ENCODE assay signal across 1 cellular context in the genomic region with DNA sequence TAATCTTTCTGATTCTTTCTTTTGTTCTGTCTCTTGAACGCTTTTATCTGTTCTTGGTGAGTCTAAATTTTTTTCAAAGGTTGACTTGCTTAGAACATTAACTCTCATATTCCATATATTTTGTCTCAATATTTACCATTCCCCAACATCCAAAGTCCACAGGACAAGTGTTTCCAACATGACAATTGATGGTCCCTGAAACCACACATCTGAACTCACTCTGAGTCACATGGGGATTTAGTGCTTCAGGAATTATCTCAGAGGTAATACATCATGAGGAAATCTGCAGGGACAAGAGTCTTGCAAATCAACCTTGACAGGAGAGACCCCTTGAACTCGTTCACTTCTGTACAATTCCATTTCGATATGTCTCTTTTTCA.
TF ChIP-seq lines count a peak whose summit lies in the region.

No MANE protein-coding gene starts in this region.

TF ChIP-seq in HepG2, 621 proteins besides CTCF, POLR2A, EP300 and RAD21 (continued from another document and continues in another):
- TF ChIP-seq, protein P1, sequence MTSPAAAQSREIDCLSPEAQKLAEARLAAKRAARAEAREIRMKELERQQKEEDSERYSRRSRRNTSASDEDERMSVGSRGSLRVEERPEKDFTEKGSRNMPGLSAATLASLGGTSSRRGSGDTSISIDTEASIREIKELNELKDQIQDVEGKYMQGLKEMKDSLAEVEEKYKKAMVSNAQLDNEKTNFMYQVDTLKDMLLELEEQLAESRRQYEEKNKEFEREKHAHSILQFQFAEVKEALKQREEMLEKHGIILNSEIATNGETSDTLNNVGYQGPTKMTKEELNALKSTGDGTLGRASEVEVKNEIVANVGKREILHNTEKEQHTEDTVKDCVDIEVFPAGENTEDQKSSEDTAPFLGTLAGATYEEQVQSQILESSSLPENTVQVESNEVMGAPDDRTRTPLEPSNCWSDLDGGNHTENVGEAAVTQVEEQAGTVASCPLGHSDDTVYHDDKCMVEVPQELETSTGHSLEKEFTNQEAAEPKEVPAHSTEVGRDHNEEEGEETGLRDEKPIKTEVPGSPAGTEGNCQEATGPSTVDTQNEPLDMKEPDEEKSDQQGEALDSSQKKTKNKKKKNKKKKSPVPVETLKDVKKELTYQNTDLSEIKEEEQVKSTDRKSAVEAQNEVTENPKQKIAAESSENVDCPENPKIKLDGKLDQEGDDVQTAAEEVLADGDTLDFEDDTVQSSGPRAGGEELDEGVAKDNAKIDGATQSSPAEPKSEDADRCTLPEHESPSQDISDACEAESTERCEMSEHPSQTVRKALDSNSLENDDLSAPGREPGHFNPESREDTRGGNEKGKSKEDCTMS (CRISPR knock-in tag; conservative IDR thresholded peaks at IDR 0.05): no peak
- TF ChIP-seq ZNF703 (CRISPR knock-in tag; IDR thresholded peaks at IDR 0.05; ENCODE audit: borderline replicate concordance) (no peak), SOX5 (CRISPR knock-in tag; IDR thresholded peaks at IDR 0.05; ENCODE audit: borderline replicate concordance) (peak; percentile 47), NR2C2 (CRISPR knock-in tag; IDR thresholded peaks at IDR 0.05; ENCODE audit: borderline replicate concordance) (no peak), ZNF644 (CRISPR knock-in tag; IDR thresholded peaks at IDR 0.05; ENCODE audit: low read depth) (no peak), SNAPC2 (CRISPR knock-in tag; IDR thresholded peaks at IDR 0.05) (no peak), ZNF674 (CRISPR knock-in tag; IDR thresholded peaks at IDR 0.05; ENCODE audit: low read depth) (no peak), SUZ12 (IDR thresholded peaks at IDR 0.05; ENCODE audit: low read depth, low read length) (no peak), ZNF570 (CRISPR knock-in tag; IDR thresholded peaks at IDR 0.05; ENCODE audit: borderline replicate concordance) (no peak), POLR2G (IDR thresholded peaks at IDR 0.05; ENCODE audit: low read depth, low read length) (no peak), ISX (CRISPR knock-in tag; conservative IDR thresholded peaks at IDR 0.05) (no peak), SMARCE1 (IDR thresholded peaks at IDR 0.05; ENCODE audit: borderline replicate concordance) (no peak), YEATS4 (CRISPR knock-in tag; IDR thresholded peaks at IDR 0.05; ENCODE audit: borderline replicate concordance) (no peak), HES4 (CRISPR knock-in tag; IDR thresholded peaks at IDR 0.05; ENCODE audit: borderline replicate concordance) (no peak), RXRB (CRISPR knock-in tag; IDR thresholded peaks at IDR 0.05; ENCODE audit: borderline replicate concordance) (0 out of 2 replicates have a peak, but pooled peaks have one; percentile 11), HOXD1 (CRISPR knock-in tag; IDR thresholded peaks at IDR 0.05) (no peak), RARA (CRISPR knock-in tag; IDR thresholded peaks at IDR 0.05) (0 out of 2 replicates have a peak, but pooled peaks have one; percentile 13), ZNF282 (IDR thresholded peaks at IDR 0.05; ENCODE audit: partially characterized antibody) (no peak), NFE2 (CRISPR knock-in tag; IDR thresholded peaks at IDR 0.05) (no peak), ZNF143 (CRISPR knock-in tag; IDR thresholded peaks at IDR 0.05) (no peak), TBL1XR1 (IDR thresholded peaks at IDR 0.05; ENCODE audit: borderline replicate concordance, low read length, partially characterized antibody) (no peak), REL (CRISPR knock-in tag; conservative IDR thresholded peaks at IDR 0.05) (no peak), ZBTB38 (CRISPR knock-in tag; IDR thresholded peaks at IDR 0.05) (no peak), BRD4 (CRISPR knock-in tag; IDR thresholded peaks at IDR 0.05) (no peak), ZNF652 (CRISPR knock-in tag; IDR thresholded peaks at IDR 0.05; ENCODE audit: borderline replicate concordance, low read depth) (no peak), ZNF614 (CRISPR knock-in tag; IDR thresholded peaks at IDR 0.05; ENCODE audit: borderline replicate concordance) (0 out of 2 replicates have a peak, but pooled peaks have one; percentile 22), ZNF567 (CRISPR knock-in tag; IDR thresholded peaks at IDR 0.05; ENCODE audit: borderline replicate concordance) (no peak), CCAR2 (optimal IDR thresholded peaks at IDR 0.05; ENCODE audit: low read depth, low read length) (no peak), ZNF101 (CRISPR knock-in tag; IDR thresholded peaks at IDR 0.05; ENCODE audit: borderline replicate concordance, low read depth) (no peak), SIN3A (IDR thresholded peaks at IDR 0.05; ENCODE audit: borderline replicate concordance, low read depth, low read length) (no peak), DPF2 (CRISPR knock-in tag; IDR thresholded peaks at IDR 0.05; ENCODE audit: borderline replicate concordance, low read depth) (no peak), NR2F1 (CRISPR knock-in tag; IDR thresholded peaks at IDR 0.05) (no peak), RNF2 (conservative IDR thresholded peaks at IDR 0.05; ENCODE audit: low read depth) (no peak), ZNF780A (CRISPR knock-in tag; IDR thresholded peaks at IDR 0.05) (no peak), ZNF616 (CRISPR knock-in tag; IDR thresholded peaks at IDR 0.05; ENCODE audit: low read depth) (no peak), FOSL2 (CRISPR knock-in tag; IDR thresholded peaks at IDR 0.05) (peak; percentile 77), TEAD3 (CRISPR knock-in tag; optimal IDR thresholded peaks at IDR 0.05; ENCODE audit: borderline replicate concordance) (no peak), EED (CRISPR knock-in tag; IDR thresholded peaks at IDR 0.05) (no peak), ZNF331 (CRISPR knock-in tag; IDR thresholded peaks at IDR 0.05) (0 out of 2 replicates have a peak, but pooled peaks have one; percentile 28), GTF2F1 (IDR thresholded peaks at IDR 0.05; ENCODE audit: low read length) (no peak), ZNF224 (CRISPR knock-in tag; IDR thresholded peaks at IDR 0.05) (no peak), HIVEP1 (CRISPR knock-in tag; IDR thresholded peaks at IDR 0.05) (no peak), NKX3-1 (CRISPR knock-in tag; IDR thresholded peaks at IDR 0.05) (no peak), RCOR2 (CRISPR knock-in tag; IDR thresholded peaks at IDR 0.05) (no peak), HCFC1 (IDR thresholded peaks at IDR 0.05; ENCODE audit: low read depth, low read length) (no peak), KDM3A (CRISPR knock-in tag; IDR thresholded peaks at IDR 0.05; ENCODE audit: low read depth) (no peak), ZBTB21 (CRISPR knock-in tag; IDR thresholded peaks at IDR 0.05) (0 out of 2 replicates have a peak, but pooled peaks have one; percentile 69)
- TF ChIP-seq, protein P2, sequence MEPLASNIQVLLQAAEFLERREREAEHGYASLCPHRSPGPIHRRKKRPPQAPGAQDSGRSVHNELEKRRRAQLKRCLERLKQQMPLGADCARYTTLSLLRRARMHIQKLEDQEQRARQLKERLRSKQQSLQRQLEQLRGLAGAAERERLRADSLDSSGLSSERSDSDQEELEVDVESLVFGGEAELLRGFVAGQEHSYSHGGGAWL (CRISPR knock-in tag; IDR thresholded peaks at IDR 0.05): no peak
- TF ChIP-seq, protein P3, sequence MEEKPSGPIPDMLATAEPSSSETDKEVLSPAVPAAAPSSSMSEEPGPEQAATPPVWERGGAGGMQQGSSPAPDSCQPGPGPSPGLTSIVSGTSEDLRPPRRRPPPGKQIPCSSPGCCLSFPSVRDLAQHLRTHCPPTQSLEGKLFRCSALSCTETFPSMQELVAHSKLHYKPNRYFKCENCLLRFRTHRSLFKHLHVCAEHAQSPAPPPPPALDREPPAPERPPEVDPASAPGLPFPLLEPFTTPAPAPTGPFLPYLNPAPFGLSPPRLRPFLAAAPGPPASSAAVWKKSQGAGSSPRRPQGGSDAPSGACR (CRISPR knock-in tag; IDR thresholded peaks at IDR 0.05): no peak
- TF ChIP-seq, protein P4, sequence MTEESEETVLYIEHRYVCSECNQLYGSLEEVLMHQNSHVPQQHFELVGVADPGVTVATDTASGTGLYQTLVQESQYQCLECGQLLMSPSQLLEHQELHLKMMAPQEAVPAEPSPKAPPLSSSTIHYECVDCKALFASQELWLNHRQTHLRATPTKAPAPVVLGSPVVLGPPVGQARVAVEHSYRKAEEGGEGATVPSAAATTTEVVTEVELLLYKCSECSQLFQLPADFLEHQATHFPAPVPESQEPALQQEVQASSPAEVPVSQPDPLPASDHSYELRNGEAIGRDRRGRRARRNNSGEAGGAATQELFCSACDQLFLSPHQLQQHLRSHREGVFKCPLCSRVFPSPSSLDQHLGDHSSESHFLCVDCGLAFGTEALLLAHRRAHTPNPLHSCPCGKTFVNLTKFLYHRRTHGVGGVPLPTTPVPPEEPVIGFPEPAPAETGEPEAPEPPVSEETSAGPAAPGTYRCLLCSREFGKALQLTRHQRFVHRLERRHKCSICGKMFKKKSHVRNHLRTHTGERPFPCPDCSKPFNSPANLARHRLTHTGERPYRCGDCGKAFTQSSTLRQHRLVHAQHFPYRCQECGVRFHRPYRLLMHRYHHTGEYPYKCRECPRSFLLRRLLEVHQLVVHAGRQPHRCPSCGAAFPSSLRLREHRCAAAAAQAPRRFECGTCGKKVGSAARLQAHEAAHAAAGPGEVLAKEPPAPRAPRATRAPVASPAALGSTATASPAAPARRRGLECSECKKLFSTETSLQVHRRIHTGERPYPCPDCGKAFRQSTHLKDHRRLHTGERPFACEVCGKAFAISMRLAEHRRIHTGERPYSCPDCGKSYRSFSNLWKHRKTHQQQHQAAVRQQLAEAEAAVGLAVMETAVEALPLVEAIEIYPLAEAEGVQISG (CRISPR knock-in tag; IDR thresholded peaks at IDR 0.05): no peak
- TF ChIP-seq, protein P5, sequence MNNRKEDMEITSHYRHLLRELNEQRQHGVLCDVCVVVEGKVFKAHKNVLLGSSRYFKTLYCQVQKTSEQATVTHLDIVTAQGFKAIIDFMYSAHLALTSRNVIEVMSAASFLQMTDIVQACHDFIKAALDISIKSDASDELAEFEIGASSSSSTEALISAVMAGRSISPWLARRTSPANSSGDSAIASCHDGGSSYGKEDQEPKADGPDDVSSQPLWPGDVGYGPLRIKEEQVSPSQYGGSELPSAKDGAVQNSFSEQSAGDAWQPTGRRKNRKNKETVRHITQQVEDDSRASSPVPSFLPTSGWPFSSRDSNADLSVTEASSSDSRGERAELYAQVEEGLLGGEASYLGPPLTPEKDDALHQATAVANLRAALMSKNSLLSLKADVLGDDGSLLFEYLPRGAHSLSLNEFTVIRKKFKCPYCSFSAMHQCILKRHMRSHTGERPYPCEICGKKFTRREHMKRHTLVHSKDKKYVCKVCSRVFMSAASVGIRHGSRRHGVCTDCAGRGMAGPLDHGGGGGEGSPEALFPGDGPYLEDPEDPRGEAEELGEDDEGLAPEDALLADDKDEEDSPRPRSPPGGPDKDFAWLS (CRISPR knock-in tag; IDR thresholded peaks at IDR 0.05; ENCODE audit: borderline replicate concordance): no peak
- TF ChIP-seq, protein P6, sequence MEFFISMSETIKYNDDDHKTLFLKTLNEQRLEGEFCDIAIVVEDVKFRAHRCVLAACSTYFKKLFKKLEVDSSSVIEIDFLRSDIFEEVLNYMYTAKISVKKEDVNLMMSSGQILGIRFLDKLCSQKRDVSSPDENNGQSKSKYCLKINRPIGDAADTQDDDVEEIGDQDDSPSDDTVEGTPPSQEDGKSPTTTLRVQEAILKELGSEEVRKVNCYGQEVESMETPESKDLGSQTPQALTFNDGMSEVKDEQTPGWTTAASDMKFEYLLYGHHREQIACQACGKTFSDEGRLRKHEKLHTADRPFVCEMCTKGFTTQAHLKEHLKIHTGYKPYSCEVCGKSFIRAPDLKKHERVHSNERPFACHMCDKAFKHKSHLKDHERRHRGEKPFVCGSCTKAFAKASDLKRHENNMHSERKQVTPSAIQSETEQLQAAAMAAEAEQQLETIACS (CRISPR knock-in tag; IDR thresholded peaks at IDR 0.05): no peak
- TF ChIP-seq, protein P7, sequence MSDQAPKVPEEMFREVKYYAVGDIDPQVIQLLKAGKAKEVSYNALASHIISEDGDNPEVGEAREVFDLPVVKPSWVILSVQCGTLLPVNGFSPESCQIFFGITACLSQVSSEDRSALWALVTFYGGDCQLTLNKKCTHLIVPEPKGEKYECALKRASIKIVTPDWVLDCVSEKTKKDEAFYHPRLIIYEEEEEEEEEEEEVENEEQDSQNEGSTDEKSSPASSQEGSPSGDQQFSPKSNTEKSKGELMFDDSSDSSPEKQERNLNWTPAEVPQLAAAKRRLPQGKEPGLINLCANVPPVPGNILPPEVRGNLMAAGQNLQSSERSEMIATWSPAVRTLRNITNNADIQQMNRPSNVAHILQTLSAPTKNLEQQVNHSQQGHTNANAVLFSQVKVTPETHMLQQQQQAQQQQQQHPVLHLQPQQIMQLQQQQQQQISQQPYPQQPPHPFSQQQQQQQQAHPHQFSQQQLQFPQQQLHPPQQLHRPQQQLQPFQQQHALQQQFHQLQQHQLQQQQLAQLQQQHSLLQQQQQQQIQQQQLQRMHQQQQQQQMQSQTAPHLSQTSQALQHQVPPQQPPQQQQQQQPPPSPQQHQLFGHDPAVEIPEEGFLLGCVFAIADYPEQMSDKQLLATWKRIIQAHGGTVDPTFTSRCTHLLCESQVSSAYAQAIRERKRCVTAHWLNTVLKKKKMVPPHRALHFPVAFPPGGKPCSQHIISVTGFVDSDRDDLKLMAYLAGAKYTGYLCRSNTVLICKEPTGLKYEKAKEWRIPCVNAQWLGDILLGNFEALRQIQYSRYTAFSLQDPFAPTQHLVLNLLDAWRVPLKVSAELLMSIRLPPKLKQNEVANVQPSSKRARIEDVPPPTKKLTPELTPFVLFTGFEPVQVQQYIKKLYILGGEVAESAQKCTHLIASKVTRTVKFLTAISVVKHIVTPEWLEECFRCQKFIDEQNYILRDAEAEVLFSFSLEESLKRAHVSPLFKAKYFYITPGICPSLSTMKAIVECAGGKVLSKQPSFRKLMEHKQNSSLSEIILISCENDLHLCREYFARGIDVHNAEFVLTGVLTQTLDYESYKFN (CRISPR knock-in tag; conservative IDR thresholded peaks at IDR 0.05): peak; percentile 50; the same call in 1 of the 2 replicates
- TF ChIP-seq, protein P8, sequence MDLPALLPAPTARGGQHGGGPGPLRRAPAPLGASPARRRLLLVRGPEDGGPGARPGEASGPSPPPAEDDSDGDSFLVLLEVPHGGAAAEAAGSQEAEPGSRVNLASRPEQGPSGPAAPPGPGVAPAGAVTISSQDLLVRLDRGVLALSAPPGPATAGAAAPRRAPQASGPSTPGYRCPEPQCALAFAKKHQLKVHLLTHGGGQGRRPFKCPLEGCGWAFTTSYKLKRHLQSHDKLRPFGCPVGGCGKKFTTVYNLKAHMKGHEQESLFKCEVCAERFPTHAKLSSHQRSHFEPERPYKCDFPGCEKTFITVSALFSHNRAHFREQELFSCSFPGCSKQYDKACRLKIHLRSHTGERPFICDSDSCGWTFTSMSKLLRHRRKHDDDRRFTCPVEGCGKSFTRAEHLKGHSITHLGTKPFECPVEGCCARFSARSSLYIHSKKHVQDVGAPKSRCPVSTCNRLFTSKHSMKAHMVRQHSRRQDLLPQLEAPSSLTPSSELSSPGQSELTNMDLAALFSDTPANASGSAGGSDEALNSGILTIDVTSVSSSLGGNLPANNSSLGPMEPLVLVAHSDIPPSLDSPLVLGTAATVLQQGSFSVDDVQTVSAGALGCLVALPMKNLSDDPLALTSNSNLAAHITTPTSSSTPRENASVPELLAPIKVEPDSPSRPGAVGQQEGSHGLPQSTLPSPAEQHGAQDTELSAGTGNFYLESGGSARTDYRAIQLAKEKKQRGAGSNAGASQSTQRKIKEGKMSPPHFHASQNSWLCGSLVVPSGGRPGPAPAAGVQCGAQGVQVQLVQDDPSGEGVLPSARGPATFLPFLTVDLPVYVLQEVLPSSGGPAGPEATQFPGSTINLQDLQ (CRISPR knock-in tag; IDR thresholded peaks at IDR 0.05): no peak
